Comparison of ENCODE assay signal across 1 cellular context in the genomic region with DNA sequence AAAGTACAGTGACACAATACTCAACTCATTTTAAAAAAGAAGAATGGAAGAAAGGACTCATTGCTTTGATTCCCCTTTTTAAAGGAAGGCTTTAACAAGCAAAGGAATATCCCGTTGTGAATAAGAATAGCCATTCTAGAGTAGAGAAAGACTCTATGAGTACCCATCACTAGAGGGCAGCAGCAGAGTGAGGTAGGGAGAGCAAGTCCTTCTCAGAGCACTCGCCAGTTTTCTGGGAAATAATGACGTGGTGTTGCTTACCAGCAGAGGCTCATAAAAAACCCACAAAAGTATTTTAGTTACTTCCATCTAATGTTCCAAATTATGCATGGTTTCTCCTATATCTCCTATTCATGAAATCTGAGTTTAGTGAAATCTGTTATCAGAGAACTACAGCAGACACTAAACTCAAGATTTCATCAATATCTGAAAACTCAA.
TF ChIP-seq lines count a peak whose summit lies in the region.

No MANE protein-coding gene starts in this region.

TF ChIP-seq in H1, 55 proteins besides CTCF, POLR2A, EP300 and RAD21 (continued from another document):
- TF ChIP-seq, protein P1, sequence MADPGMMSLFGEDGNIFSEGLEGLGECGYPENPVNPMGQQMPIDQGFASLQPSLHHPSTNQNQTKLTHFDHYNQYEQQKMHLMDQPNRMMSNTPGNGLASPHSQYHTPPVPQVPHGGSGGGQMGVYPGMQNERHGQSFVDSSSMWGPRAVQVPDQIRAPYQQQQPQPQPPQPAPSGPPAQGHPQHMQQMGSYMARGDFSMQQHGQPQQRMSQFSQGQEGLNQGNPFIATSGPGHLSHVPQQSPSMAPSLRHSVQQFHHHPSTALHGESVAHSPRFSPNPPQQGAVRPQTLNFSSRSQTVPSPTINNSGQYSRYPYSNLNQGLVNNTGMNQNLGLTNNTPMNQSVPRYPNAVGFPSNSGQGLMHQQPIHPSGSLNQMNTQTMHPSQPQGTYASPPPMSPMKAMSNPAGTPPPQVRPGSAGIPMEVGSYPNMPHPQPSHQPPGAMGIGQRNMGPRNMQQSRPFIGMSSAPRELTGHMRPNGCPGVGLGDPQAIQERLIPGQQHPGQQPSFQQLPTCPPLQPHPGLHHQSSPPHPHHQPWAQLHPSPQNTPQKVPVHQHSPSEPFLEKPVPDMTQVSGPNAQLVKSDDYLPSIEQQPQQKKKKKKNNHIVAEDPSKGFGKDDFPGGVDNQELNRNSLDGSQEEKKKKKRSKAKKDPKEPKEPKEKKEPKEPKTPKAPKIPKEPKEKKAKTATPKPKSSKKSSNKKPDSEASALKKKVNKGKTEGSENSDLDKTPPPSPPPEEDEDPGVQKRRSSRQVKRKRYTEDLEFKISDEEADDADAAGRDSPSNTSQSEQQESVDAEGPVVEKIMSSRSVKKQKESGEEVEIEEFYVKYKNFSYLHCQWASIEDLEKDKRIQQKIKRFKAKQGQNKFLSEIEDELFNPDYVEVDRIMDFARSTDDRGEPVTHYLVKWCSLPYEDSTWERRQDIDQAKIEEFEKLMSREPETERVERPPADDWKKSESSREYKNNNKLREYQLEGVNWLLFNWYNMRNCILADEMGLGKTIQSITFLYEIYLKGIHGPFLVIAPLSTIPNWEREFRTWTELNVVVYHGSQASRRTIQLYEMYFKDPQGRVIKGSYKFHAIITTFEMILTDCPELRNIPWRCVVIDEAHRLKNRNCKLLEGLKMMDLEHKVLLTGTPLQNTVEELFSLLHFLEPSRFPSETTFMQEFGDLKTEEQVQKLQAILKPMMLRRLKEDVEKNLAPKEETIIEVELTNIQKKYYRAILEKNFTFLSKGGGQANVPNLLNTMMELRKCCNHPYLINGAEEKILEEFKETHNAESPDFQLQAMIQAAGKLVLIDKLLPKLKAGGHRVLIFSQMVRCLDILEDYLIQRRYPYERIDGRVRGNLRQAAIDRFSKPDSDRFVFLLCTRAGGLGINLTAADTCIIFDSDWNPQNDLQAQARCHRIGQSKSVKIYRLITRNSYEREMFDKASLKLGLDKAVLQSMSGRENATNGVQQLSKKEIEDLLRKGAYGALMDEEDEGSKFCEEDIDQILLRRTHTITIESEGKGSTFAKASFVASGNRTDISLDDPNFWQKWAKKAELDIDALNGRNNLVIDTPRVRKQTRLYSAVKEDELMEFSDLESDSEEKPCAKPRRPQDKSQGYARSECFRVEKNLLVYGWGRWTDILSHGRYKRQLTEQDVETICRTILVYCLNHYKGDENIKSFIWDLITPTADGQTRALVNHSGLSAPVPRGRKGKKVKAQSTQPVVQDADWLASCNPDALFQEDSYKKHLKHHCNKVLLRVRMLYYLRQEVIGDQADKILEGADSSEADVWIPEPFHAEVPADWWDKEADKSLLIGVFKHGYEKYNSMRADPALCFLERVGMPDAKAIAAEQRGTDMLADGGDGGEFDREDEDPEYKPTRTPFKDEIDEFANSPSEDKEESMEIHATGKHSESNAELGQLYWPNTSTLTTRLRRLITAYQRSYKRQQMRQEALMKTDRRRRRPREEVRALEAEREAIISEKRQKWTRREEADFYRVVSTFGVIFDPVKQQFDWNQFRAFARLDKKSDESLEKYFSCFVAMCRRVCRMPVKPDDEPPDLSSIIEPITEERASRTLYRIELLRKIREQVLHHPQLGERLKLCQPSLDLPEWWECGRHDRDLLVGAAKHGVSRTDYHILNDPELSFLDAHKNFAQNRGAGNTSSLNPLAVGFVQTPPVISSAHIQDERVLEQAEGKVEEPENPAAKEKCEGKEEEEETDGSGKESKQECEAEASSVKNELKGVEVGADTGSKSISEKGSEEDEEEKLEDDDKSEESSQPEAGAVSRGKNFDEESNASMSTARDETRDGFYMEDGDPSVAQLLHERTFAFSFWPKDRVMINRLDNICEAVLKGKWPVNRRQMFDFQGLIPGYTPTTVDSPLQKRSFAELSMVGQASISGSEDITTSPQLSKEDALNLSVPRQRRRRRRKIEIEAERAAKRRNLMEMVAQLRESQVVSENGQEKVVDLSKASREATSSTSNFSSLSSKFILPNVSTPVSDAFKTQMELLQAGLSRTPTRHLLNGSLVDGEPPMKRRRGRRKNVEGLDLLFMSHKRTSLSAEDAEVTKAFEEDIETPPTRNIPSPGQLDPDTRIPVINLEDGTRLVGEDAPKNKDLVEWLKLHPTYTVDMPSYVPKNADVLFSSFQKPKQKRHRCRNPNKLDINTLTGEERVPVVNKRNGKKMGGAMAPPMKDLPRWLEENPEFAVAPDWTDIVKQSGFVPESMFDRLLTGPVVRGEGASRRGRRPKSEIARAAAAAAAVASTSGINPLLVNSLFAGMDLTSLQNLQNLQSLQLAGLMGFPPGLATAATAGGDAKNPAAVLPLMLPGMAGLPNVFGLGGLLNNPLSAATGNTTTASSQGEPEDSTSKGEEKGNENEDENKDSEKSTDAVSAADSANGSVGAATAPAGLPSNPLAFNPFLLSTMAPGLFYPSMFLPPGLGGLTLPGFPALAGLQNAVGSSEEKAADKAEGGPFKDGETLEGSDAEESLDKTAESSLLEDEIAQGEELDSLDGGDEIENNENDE (IDR thresholded peaks at IDR 0.05; ENCODE audit: insufficient replicate concordance, low read length) = peak; percentile 26
- peak; percentile 11; the same call in 1 of the 2 replicates for TF ChIP-seq JUND (IDR thresholded peaks at IDR 0.05; ENCODE audit: low read length)
